Comparison of ENCODE assay signal across 9 cellular contexts in the genomic region with DNA sequence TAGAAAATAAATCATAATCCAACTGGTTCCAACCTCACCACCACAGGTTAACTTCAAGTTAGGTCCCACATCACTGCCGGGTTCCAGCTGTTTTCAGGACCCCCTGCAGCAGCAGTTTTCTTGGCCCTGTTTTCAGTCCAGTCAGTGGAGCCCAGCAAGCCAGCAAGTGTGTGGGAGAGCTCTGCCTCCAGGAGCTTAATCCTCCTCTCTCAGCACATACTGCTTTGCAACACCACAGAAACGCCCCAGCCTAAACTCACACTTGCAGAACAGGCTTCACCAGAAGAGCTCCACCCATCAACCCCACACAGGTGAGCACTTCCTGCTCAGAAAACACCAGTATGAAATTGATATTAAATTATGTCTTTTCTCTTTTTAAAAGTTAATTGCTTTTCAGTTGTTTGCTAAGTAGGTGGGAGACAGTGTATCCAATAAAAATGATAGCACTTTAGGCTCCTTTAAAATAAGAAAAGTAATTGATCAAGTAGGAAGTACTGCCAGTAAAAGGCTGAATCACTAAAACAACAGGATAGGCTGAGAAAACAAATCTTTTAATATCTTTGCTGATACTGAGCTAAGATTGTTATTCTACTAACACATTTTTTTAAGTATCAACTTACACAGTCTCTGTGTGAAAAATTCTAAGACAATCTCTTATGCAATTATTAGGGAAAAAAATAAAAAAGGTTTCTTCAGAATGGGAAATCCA.
DNase-seq lines count a peak whose midpoint lies in the region; ATAC-seq, FAIRE-seq and TF ChIP-seq lines count a peak whose summit lies in the region.
"Had no signal": no experiment of that assay in that cellular context is flagged by ENCODE, and none has a peak within 500 bp of the region (broad histone marks: within the 10 kb centered on the region; RNA-seq: fewer than 3 reads in every experiment).

No MANE protein-coding gene starts in this region.

- no peak for TF ChIP-seq CTCF in VCaP (conservative IDR thresholded peaks at IDR 0.05)
- no peak for TF ChIP-seq CTCF in kidney (IDR thresholded peaks at IDR 0.05; ENCODE audit: borderline replicate concordance, extremely low read depth, insufficient read depth)
- no peak for TF ChIP-seq CTCF in osteocyte (IDR thresholded peaks at IDR 0.05)

- no peaks in the 10 kb centered on the region for H3K9me3 Mint-ChIP-seq in activated naive CD8-positive, alpha-beta T cell treated with anti-CD3 and anti-CD28 coated beads, Interleukin-2, amount 10 ng/mL, durations not matched to agents 7 days and 5 days
- H3K9me3 Mint-ChIP-seq in activated naive CD8-positive, alpha-beta T cell treated with anti-CD3 and anti-CD28 coated beads for 36 hours, result no peaks in the 10 kb centered on the region
- no peaks in the 10 kb centered on the region for H3K9me3 Mint-ChIP-seq in osteocyte (ENCODE audit: unreplicated experiment)

- no peaks in the 10 kb centered on the region for H3K9me3 ChIP-seq in kidney (ENCODE audit: control insufficient read depth in 1 of 2, low read length in 2 of 2)

- no peak for DNase-seq in activated naive CD8-positive, alpha-beta T cell treated with anti-CD3 and anti-CD28 coated beads, Interleukin-2, amount 10 ng/mL, durations not matched to agents 7 days and 5 days
- DNase-seq in activated naive CD8-positive, alpha-beta T cell treated with anti-CD3 and anti-CD28 coated beads for 36 hours, result no peak
- peak; percentile 70 for DNase-seq in kidney
- peak; percentile 79 for DNase-seq in ureter (ENCODE audit: low spot score)
- no peak for DNase-seq in Right ventricle myocardium inferior (ENCODE audit: missing footprints)
- DNase-seq in erythroblast (lab: John Stamatoyannopoulos, UW), result no peak
- no peak for DNase-seq in osteocyte (ENCODE audit: extremely low spot score, unreplicated experiment)
- DNase-seq: stimulated activated naive CD8-positive, alpha-beta T cell treated with anti-CD3 and anti-CD28 coated beads, Interleukin-15, Interleukin-2, amounts not matched to agents 100 U/mL and 50 U/mL, for 24 hours had no signal

- TF ChIP-seq POLR2A in erythroblast (IDR thresholded peaks at IDR 0.05; ENCODE audit: low read length), result no peak

- peaks cover under 1% of the 10 kb centered on the region for H3K27me3 Mint-ChIP-seq in activated naive CD8-positive, alpha-beta T cell treated with anti-CD3 and anti-CD28 coated beads, Interleukin-2, amount 10 ng/mL, durations not matched to agents 7 days and 5 days
- no peaks in the 10 kb centered on the region for H3K27me3 Mint-ChIP-seq in activated naive CD8-positive, alpha-beta T cell treated with anti-CD3 and anti-CD28 coated beads for 36 hours
- H3K27me3 Mint-ChIP-seq in osteocyte (ENCODE audit: unreplicated experiment), result no peaks in the 10 kb centered on the region

- peaks cover 7% of the 10 kb centered on the region for H3K4me1 Mint-ChIP-seq in activated naive CD8-positive, alpha-beta T cell treated with anti-CD3 and anti-CD28 coated beads, Interleukin-2, amount 10 ng/mL, durations not matched to agents 7 days and 5 days
- H3K4me1 Mint-ChIP-seq in activated naive CD8-positive, alpha-beta T cell treated with anti-CD3 and anti-CD28 coated beads for 36 hours, result peaks cover 13% of the 10 kb centered on the region
- peaks cover 16% of the 10 kb centered on the region for H3K4me1 Mint-ChIP-seq in osteocyte (ENCODE audit: unreplicated experiment)

- POLR2A ChIA-PET in activated naive CD8-positive, alpha-beta T cell treated with anti-CD3 and anti-CD28 coated beads, Interleukin-2, amount 10 ng/mL, durations not matched to agents 7 days and 5 days (lab: Charles Lee), result no interaction called here

- H3K27ac Mint-ChIP-seq in activated naive CD8-positive, alpha-beta T cell treated with anti-CD3 and anti-CD28 coated beads, Interleukin-2, amount 10 ng/mL, durations not matched to agents 7 days and 5 days, result no peak overlapping the region
- H3K27ac Mint-ChIP-seq in activated naive CD8-positive, alpha-beta T cell treated with anti-CD3 and anti-CD28 coated beads for 36 hours, result no peak overlapping the region
- H3K27ac Mint-ChIP-seq in osteocyte (ENCODE audit: unreplicated experiment), result no peak overlapping the region

- no peaks in the 10 kb centered on the region for H3K36me3 ChIP-seq in kidney (ENCODE audit: control insufficient read depth in 1 of 2, insufficient read depth in 2 of 2, low read length in 2 of 2)

- intact Hi-C loops in kidney (cut with DNase I), result no loop called here
- intact Hi-C loops in Right ventricle myocardium inferior (cut with DNase I), result no loop called here

- ATAC-seq in activated naive CD8-positive, alpha-beta T cell treated with anti-CD3 and anti-CD28 coated beads, Interleukin-2, amount 10 ng/mL, durations not matched to agents 7 days and 5 days (ENCODE audit: low read depth), result peak; percentile 54
- no peak for ATAC-seq in Right ventricle myocardium inferior
- ATAC-seq: stimulated activated naive CD8-positive, alpha-beta T cell treated with anti-CD3 and anti-CD28 coated beads, Interleukin-15, Interleukin-2, amounts not matched to agents 100 U/mL and 50 U/mL, for 24 hours had no signal

- no peak overlapping the region for H3K9ac ChIP-seq in kidney (ENCODE audit: low read length in 2 of 2)

- peaks cover 0 to 3% of the 10 kb centered on the region in 2 donors for H3K4me1 ChIP-seq in kidney (ENCODE audit: control insufficient read depth in 1 of 2, insufficient read depth in 1 of 2, low read depth in 1 of 2, low read length in 2 of 2)

- no peak overlapping the region for H3K4me3 ChIP-seq in kidney (ENCODE audit: low read length in 2 of 2)

- H3K27ac ChIP-seq in VCaP, result peak overlapping the region; percentile 89
- H3K27ac ChIP-seq in kidney (ENCODE audit: low read depth in 2 of 2, low read length in 2 of 2), result no peak overlapping the region

- FAIRE-seq in kidney (lab: Jason Lieb, UNC), result no peak

- H3K36me3 Mint-ChIP-seq in activated naive CD8-positive, alpha-beta T cell treated with anti-CD3 and anti-CD28 coated beads, Interleukin-2, amount 10 ng/mL, durations not matched to agents 7 days and 5 days, result no peaks in the 10 kb centered on the region
- H3K36me3 Mint-ChIP-seq in activated naive CD8-positive, alpha-beta T cell treated with anti-CD3 and anti-CD28 coated beads for 36 hours, result no peaks in the 10 kb centered on the region
- H3K36me3 Mint-ChIP-seq in osteocyte (ENCODE audit: unreplicated experiment), result peaks cover 2% of the 10 kb centered on the region

- no peak overlapping the region for H3K4me3 Mint-ChIP-seq in activated naive CD8-positive, alpha-beta T cell treated with anti-CD3 and anti-CD28 coated beads, Interleukin-2, amount 10 ng/mL, durations not matched to agents 7 days and 5 days
- no peak overlapping the region for H3K4me3 Mint-ChIP-seq in activated naive CD8-positive, alpha-beta T cell treated with anti-CD3 and anti-CD28 coated beads for 36 hours
- H3K4me3 Mint-ChIP-seq in osteocyte (ENCODE audit: unreplicated experiment), result no peak overlapping the region

Comparison
In these comparisons a context has a peak if more than half of its experiments do, and no peak if none do; other contexts are left out.
1. DNase-seq: peak in kidney (single experiment) and ureter (single experiment); none in activated naive CD8-positive, alpha-beta T cell treated with anti-CD3 and anti-CD28 coated beads, Interleukin-2, amount 10 ng/mL, durations not matched to agents 7 days and 5 days (single experiment), activated naive CD8-positive, alpha-beta T cell treated with anti-CD3 and anti-CD28 coated beads for 36 hours (single experiment), Right ventricle myocardium inferior (single experiment), erythroblast (0 of 2) and osteocyte (single experiment).